ENCODE assay signal across 12 cellular contexts in the genomic region with DNA sequence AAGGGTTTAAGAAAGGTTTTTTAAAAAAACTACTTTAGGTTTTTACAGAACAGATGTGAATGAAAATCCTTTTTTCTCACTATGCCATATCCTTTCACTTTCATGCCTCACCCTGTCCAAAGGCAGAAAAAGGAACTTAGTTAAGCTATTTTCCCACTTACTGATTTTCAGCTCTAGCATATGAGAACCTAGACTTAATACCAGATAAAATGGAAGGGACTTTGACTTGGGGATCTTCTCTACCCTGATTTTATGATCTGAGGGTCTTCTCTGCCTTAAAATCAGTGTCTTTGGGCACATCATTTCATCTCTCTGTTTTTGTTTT. TPM values are rescaled to one million over a fixed set of nuclear protein-coding genes. Genes with fewer than 3 reads are reported as not detected.
DNase-seq lines count a peak whose midpoint lies in the region; ATAC-seq, FAIRE-seq and TF ChIP-seq lines count a peak whose summit lies in the region.
"Had no signal": no experiment of that assay in that cellular context is flagged by ENCODE, and none has a peak within 500 bp of the region (broad histone marks: within the 10 kb centered on the region; RNA-seq: fewer than 3 reads in every experiment).

No MANE protein-coding gene starts in this region.

- DNase-seq in NOMO-1 treated with DMSO at 0.1 percent for 48 hours (lab: John Stamatoyannopoulos, UW; ENCODE audit: unreplicated experiment), result peak; percentile 61
- no peak for DNase-seq in NOMO-1 treated with dmso at 0.1 percent for 144 hours (lab: John Stamatoyannopoulos, UW; ENCODE audit: unreplicated experiment)
- DNase-seq in kidney, result no peak
- no peak for DNase-seq in substantia nigra (lab: John Stamatoyannopoulos, UW)
- no peak for DNase-seq in cerebellar cortex (ENCODE audit: low spot score)
- DNase-seq in NCI-H146 treated with DMSO at 0.1 percent for 48 hours (lab: John Stamatoyannopoulos, UW; ENCODE audit: unreplicated experiment), result no peak
- DNase-seq: NCI-H1092 treated with DMSO at 0.1 percent for 48 hours had no signal

- FAIRE-seq in kidney (lab: Jason Lieb, UNC), result no peak
- FAIRE-seq: frontal cortex had no signal

- peak overlapping the region in 1 of 2 donors; percentile 42 for H3K9ac ChIP-seq in kidney (ENCODE audit: low read length in 2 of 2)

- H3K4me1 Mint-ChIP-seq in activated T-helper 17 cell treated with anti-CD3 and anti-CD28 coated beads, Interleukin-2, amount 50 U/mL, for 72 hours, result peaks cover 34% of the 10 kb centered on the region

- H3K27ac ChIP-seq in kidney (ENCODE audit: low read depth in 2 of 2, low read length in 2 of 2) (peak overlapping the region; percentile 78 to 85), substantia nigra (ENCODE audit: low read depth, low read length, poor library complexity, severe bottlenecking) (peak overlapping the region; percentile 49)
- H3K27ac ChIP-seq: 22Rv1 had no signal

- no peak for ATAC-seq in activated T-helper 17 cell treated with anti-CD3 and anti-CD28 coated beads, Interleukin-2, amount 50 U/mL, for 72 hours (replicated peaks)
- ATAC-seq in GM21576 (IDR thresholded peaks at IDR 0.05; ENCODE audit: unreplicated experiment), result no peak

- no peak overlapping the region for H3K27ac Mint-ChIP-seq in activated T-helper 17 cell treated with anti-CD3 and anti-CD28 coated beads, Interleukin-2, amount 50 U/mL, for 72 hours

- no peaks in the 10 kb centered on the region for H3K9me3 Mint-ChIP-seq in activated T-helper 17 cell treated with anti-CD3 and anti-CD28 coated beads, Interleukin-2, amount 50 U/mL, for 72 hours
- H3K9me3 Mint-ChIP-seq: neural crest cell had no signal

- peaks cover 50 to 62% of the 10 kb centered on the region in 2 donors for H3K4me1 ChIP-seq in kidney (ENCODE audit: control insufficient read depth in 1 of 2, insufficient read depth in 1 of 2, low read depth in 1 of 2, low read length in 2 of 2)

- no peak for TF ChIP-seq CTCF in kidney (IDR thresholded peaks at IDR 0.05; ENCODE audit: borderline replicate concordance, extremely low read depth, insufficient read depth)

- intact Hi-C loops in kidney (cut with DNase I), result no loop called here

- H3K36me3 Mint-ChIP-seq in activated T-helper 17 cell treated with anti-CD3 and anti-CD28 coated beads, Interleukin-2, amount 50 U/mL, for 72 hours (ENCODE audit: low read depth), result no peaks in the 10 kb centered on the region

- H3K9me3 ChIP-seq in kidney (ENCODE audit: control insufficient read depth in 1 of 2, low read length in 2 of 2), result no peaks in the 10 kb centered on the region

- H3K4me3 ChIP-seq in kidney (ENCODE audit: low read length in 2 of 2), result no peak overlapping the region

- H3K27me3 Mint-ChIP-seq in activated T-helper 17 cell treated with anti-CD3 and anti-CD28 coated beads, Interleukin-2, amount 50 U/mL, for 72 hours, result no peaks in the 10 kb centered on the region

- H3K4me3 Mint-ChIP-seq in activated T-helper 17 cell treated with anti-CD3 and anti-CD28 coated beads, Interleukin-2, amount 50 U/mL, for 72 hours, result peak overlapping the region; percentile 65
- H3K4me3 Mint-ChIP-seq: neural crest cell had no signal

- no peaks in the 10 kb centered on the region for H3K36me3 ChIP-seq in kidney (ENCODE audit: control insufficient read depth in 1 of 2, insufficient read depth in 2 of 2, low read length in 2 of 2)

RNA-seq across cellular contexts. Expression of a gene that starts 42.4 kb away (rescaled TPM):
- total RNA-seq in activated T-helper 17 cell treated with anti-CD3 and anti-CD28 coated beads, Interleukin-2, amount 50 U/mL, for 72 hours, result 10 to 100 TPM; 33.4 to 45.9 TPM
- 65.1 TPM for total RNA-seq in kidney
- 13.2 TPM for polyA plus RNA-seq in kidney (ENCODE audit: insufficient read depth, low read depth, low replicate concordance)
